Comparison of ENCODE assay signal across 13 cellular contexts in the genomic region with DNA sequence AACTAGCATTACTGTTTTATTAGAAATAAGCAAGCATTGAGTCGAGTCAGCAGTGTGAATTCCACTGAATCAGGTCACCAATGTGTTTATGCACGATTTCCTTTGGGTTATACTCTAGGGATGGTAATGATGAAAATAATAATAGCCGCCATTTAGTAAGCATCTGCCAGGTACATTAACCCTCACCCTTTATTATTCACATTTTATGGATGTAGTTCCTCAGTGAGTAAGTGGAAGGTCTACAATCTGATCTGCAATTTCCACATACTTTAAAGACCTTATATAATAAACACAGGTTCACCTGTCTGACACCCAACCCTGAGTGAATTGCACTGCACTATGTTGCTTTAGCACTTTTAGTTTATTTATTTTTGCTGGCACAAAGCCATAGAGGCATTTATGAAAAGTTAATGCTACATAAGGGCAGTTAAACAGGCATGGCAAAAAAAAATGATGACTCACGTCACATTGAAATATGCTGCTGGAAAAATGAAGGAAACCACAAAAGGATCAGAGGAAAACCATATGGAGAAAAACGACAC.
DNase-seq lines count a peak whose midpoint lies in the region; ATAC-seq and TF ChIP-seq lines count a peak whose summit lies in the region.
"Had no signal": no experiment of that assay in that cellular context is flagged by ENCODE, and none has a peak within 500 bp of the region (broad histone marks: within the 10 kb centered on the region; RNA-seq: fewer than 3 reads in every experiment).

No MANE protein-coding gene starts in this region.

- no peak overlapping the region for H2BK5ac ChIP-seq in H9 (ENCODE audit: insufficient read length, low read length)

- no peak overlapping the region for H3K4me3 Mint-ChIP-seq in H9
- H3K4me3 Mint-ChIP-seq: nephron progenitor cell had no signal

- no peaks in the 10 kb centered on the region for H3K36me3 Mint-ChIP-seq in H9 (ENCODE audit: insufficient read depth in 1 of 3, low read depth in 3 of 3)

- no peak overlapping the region for H3K9ac ChIP-seq in H9 (ENCODE audit: extremely low read depth, insufficient read length, low read length)

- H3K27me3 ChIP-seq in H9 (ENCODE audit: insufficient read depth, low read length), result no peaks in the 10 kb centered on the region
- H3K27me3 ChIP-seq: upper lobe of left lung had no signal

- no peaks in the 10 kb centered on the region for H3K4me1 ChIP-seq in H9 (ENCODE audit: insufficient read depth, low read length)
- H3K4me1 ChIP-seq: upper lobe of left lung had no signal

- no peak overlapping the region for H3K4ac ChIP-seq in H9 (ENCODE audit: low read depth, low read length)

- no peak overlapping the region for H2BK20ac ChIP-seq in H9 (ENCODE audit: low read depth, low read length, poor library complexity, severe bottlenecking)

- no peaks in the 10 kb centered on the region for H4K20me1 ChIP-seq in H9 (ENCODE audit: control insufficient read depth, insufficient read depth, insufficient read length)

- H3K23me2 ChIP-seq in H9 (ENCODE audit: insufficient read length, low read depth, low read length, poor library complexity, severe bottlenecking), result no peaks in the 10 kb centered on the region

- no peak overlapping the region for H3K4me2 ChIP-seq in H9 (ENCODE audit: insufficient read depth, insufficient read length, low read length)

- H3K27ac Mint-ChIP-seq in H9, result no peak overlapping the region
- H3K27ac Mint-ChIP-seq: nephron progenitor cell had no signal

- no peaks in the 10 kb centered on the region for H3K79me1 ChIP-seq in H9 (ENCODE audit: insufficient read depth, low read depth, low read length, poor library complexity, severe bottlenecking)

- TF ChIP-seq CTCF in H9 (conservative IDR thresholded peaks at IDR 0.05), result no peak

- H3K23ac ChIP-seq in H9 (ENCODE audit: insufficient read length, low read depth, low read length), result no peak overlapping the region

- H3K18ac ChIP-seq in H9 (ENCODE audit: insufficient read length, low read depth, low read length), result no peak overlapping the region

- intact Hi-C loops in left cardiac atrium (cut with DNase I), result no loop called here

- H2BK12ac ChIP-seq in H9 (ENCODE audit: insufficient read length, low read depth, low read length), result no peak overlapping the region

- H3T11ph ChIP-seq in H9 (ENCODE audit: low read length), result no peak overlapping the region

- no peaks in the 10 kb centered on the region for H3K9me3 ChIP-seq in H9 (ENCODE audit: control insufficient read depth, low read depth, low read length)
- H3K9me3 ChIP-seq: upper lobe of left lung had no signal

- no peaks in the 10 kb centered on the region for H3K27me3 Mint-ChIP-seq in H9 (ENCODE audit: low read depth)

- no peak overlapping the region for H2BK120ac ChIP-seq in H9 (ENCODE audit: low read depth, low read length, poor library complexity, severe bottlenecking)

- H3K14ac ChIP-seq in H9 (ENCODE audit: insufficient read depth, low read length), result no peak overlapping the region

- no peak for TF ChIP-seq POLR2A in erythroblast (IDR thresholded peaks at IDR 0.05; ENCODE audit: low read length)

- no peak overlapping the region for H4K8ac ChIP-seq in H9 (replicated peaks; ENCODE audit: insufficient read length, low read depth, low read length)

- H3K9me3 Mint-ChIP-seq in H9, result no peaks in the 10 kb centered on the region

- H4K91ac ChIP-seq in H9 (ENCODE audit: insufficient read length, low read depth, low read length), result no peak overlapping the region

- WGBS in H9 (ENCODE audit: extremely low coverage, insufficient read length, low lambda C conversion rate), result no CpG with 5 or more reads among the region's 5 CpGs

- H3K4me1 Mint-ChIP-seq in H9, result no peaks in the 10 kb centered on the region

- H3K27ac ChIP-seq in H9 (ENCODE audit: insufficient read length, low read depth, low read length), result no peak overlapping the region
- H3K27ac ChIP-seq: upper lobe of left lung had no signal

- no peak overlapping the region for H2AFZ ChIP-seq in H9 (ENCODE audit: low read length)

- H2BK15ac ChIP-seq in H9 (ENCODE audit: low read depth, low read length), result no peak overlapping the region

- peak; percentile 91 for DNase-seq in DMS153 (lab: John Stamatoyannopoulos, UW)
- DNase-seq in NCI-H1092 (lab: John Stamatoyannopoulos, UW), result peak; percentile 2
- peak; percentile 79 for DNase-seq in amniotic stem cell (lab: John Stamatoyannopoulos, UW)
- peak; percentile 35 for DNase-seq in kidney tubule cell (ENCODE audit: low spot score)
- DNase-seq in H9, result no peak
- DNase-seq in left cardiac atrium, result no peak
- DNase-seq in erythroblast (lab: John Stamatoyannopoulos, UW), result no peak
- DNase-seq in stimulated activated CD4-positive, alpha-beta T cell treated with anti-CD3 and anti-CD28 coated beads, Interleukin-2, amount 100 ng/mL, for 48 hours, result no peak
- DNase-seq: NCI-H774, nephron progenitor cell, T1000, upper lobe of left lung had no signal

- H2AK5ac ChIP-seq in H9 (ENCODE audit: insufficient read length, low read length), result no peak overlapping the region

- H3K79me2 ChIP-seq in H9 (ENCODE audit: insufficient read depth, low read length), result no peaks in the 10 kb centered on the region

- no peak overlapping the region for H3K56ac ChIP-seq in H9 (ENCODE audit: insufficient read length, low read depth, low read length)

- no peak overlapping the region for H4K5ac ChIP-seq in H9 (ENCODE audit: insufficient read length, low read depth, low read length)

- no peak for ATAC-seq in left cardiac atrium
- ATAC-seq: HCT116 had no signal

Comparison
In these comparisons a context has a peak if more than half of its experiments do, and no peak if none do; other contexts are left out.
1. DNase-seq: peak in DMS153 (single experiment), NCI-H1092 (single experiment), amniotic stem cell (single experiment) and kidney tubule cell (single experiment); none in H9 (single experiment), left cardiac atrium (single experiment), erythroblast (0 of 2) and stimulated activated CD4-positive, alpha-beta T cell treated with anti-CD3 and anti-CD28 coated beads, Interleukin-2, amount 100 ng/mL, for 48 hours (0 of 2).